ENCODE assay signal across 1 cellular context in the genomic region with DNA sequence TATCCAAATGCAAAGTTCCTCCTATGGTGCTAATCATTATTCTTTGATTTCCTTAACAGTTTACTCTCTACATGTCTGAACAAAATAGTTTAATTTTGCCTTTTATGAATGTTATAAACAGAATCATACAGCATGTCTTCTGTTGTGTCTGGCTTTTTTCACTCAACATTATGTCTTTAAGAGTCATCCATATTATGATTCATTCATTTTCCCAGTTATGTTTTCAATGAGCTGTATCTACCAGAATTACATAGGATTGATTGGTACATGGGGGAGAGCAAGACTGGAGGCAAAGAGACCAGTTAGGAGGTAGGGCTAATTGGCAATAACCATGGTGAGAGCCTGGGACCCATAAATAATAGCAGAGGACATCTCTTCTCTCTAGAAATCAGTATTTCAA.
TF ChIP-seq lines count a peak whose summit lies in the region.

No MANE protein-coding gene starts in this region.

TF ChIP-seq in endothelial cell of umbilical vein, 7 proteins besides CTCF, POLR2A, EP300 and RAD21 (continued from another document):
- TF ChIP-seq EZH2 (IDR thresholded peaks at IDR 0.05; ENCODE audit: borderline replicate concordance, low read depth, low read length, severe bottlenecking) = no peak
TF ChIP-seq in endothelial cell of umbilical vein: peak in this region for 0.
